Comparison of ENCODE assay signal across 1 cellular context in genomic region chr19:5874496-5874895, GRCh38.
TF ChIP-seq lines count a peak whose summit lies in the region.
"Not testable (repeated sequence)": the region's sequence is repeated elsewhere in the genome, so short reads cannot be mapped to it uniquely, and the experiment has no call there.

No MANE protein-coding gene starts in this region.

TF ChIP-seq in K562, 482 proteins besides CTCF, POLR2A, EP300 and RAD21:
- TF ChIP-seq ZNF121 (CRISPR knock-in tag; conservative IDR thresholded peaks at IDR 0.05) (peak; percentile 77), ATF3 (IDR thresholded peaks at IDR 0.05) (peak; percentile 41; the same call in 1 of the 2 replicates), FOSL1 (tag; conservative IDR thresholded peaks at IDR 0.05) (peak; percentile 47)
- TF ChIP-seq ATF3 (CRISPR knock-in tag; conservative IDR thresholded peaks at IDR 0.05), result not testable (repeated sequence)
